Comparison of ENCODE assay signal across 30 cellular contexts in the genomic region with DNA sequence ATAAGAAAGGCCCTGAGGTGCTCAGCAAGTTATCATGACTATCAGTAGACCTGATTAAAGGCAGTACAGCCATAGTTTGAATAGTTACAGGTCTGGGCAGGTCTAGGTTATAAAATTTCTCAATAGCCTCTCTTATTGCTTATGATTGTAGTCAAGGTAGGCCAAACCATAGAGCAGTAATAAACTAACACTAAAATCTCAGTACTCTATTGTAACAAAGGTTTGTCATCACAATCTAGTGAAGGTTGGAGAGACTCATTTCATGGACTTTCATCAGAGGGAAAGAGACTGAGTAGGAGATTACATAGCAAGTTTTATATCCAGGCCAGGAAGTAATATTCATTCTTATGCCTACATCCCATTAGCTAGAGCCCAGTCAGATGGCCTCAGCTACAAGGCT.
"Had no signal": no experiment of that assay in that cellular context is flagged by ENCODE, and none has a peak within 500 bp of the region (broad histone marks: within the 10 kb centered on the region; RNA-seq: fewer than 3 reads in every experiment).

No MANE protein-coding gene starts in this region.

- H3K4me3 ChIP-seq: breast epithelium, SJSA1 had no signal

- ATAC-seq: activated CD8-positive, alpha-beta memory T cell treated with anti-CD3 and anti-CD28 coated beads, Interleukin-2, amount 10 ng/mL, durations not matched to agents 7 days and 5 days; PC-3; SK-N-SH treated with all-trans-retinoic acid at 6 μM for 48 hours had no signal

- H3K27ac Mint-ChIP-seq: activated CD8-positive, alpha-beta memory T cell treated with anti-CD3 and anti-CD28 coated beads, Interleukin-2, amount 10 ng/mL, durations not matched to agents 7 days and 5 days; activated T-cell treated with anti-CD3 and anti-CD28 coated beads, Interleukin-2, amount 50 U/mL, for 24 hours; T-helper 2 cell treated with Interferon-gamma antibody and Interleukin-4, amounts not matched to agents 5 μg/mL and 100 μg/mL, for 36 hours had no signal

- H3K4me3 Mint-ChIP-seq: activated CD8-positive, alpha-beta memory T cell treated with anti-CD3 and anti-CD28 coated beads, Interleukin-2, amount 10 ng/mL, durations not matched to agents 7 days and 5 days; activated naive CD4-positive, alpha-beta T cell treated with anti-CD3 and anti-CD28 coated beads, Interleukin-2, amount 50 U/mL, for 24 hours; activated T-cell treated with anti-CD3 and anti-CD28 coated beads, Interleukin-2, amount 50 U/mL, for 24 hours; activated T-helper 1 cell treated with anti-CD3 and anti-CD28 coated beads, Interleukin-12 subunit alpha, Interleukin-12 subunit beta, Interleukin-2, Interleukin-4 antibody, amounts not matched to agents 30 ng/mL and 10 ng/mL and 1 ng/mL, durations not matched to agents 14 hours and 24 hours and 36 hours; T-helper 2 cell treated with Interferon-gamma antibody and Interleukin-4, amounts not matched to agents 5 μg/mL and 100 μg/mL, for 36 hours had no signal

- FAIRE-seq: RCC 7860 had no signal

- H3K27ac ChIP-seq: breast epithelium, SJSA1 had no signal

- H3K9me3 Mint-ChIP-seq: activated naive CD4-positive, alpha-beta T cell treated with anti-CD3 and anti-CD28 coated beads, Interleukin-2, amount 50 U/mL, for 24 hours; activated T-cell treated with anti-CD3 and anti-CD28 coated beads, Interleukin-2, amount 50 U/mL, for 24 hours; activated T-helper 1 cell treated with anti-CD3 and anti-CD28 coated beads, Interleukin-12 subunit alpha, Interleukin-12 subunit beta, Interleukin-2, Interleukin-4 antibody, amounts not matched to agents 30 ng/mL and 10 ng/mL and 1 ng/mL, durations not matched to agents 14 hours and 24 hours and 36 hours; T-helper 2 cell treated with Interferon-gamma antibody and Interleukin-4, amounts not matched to agents 5 μg/mL and 100 μg/mL, for 36 hours had no signal

- H3K36me3 ChIP-seq: breast epithelium, SJSA1 had no signal

- H3K9me3 ChIP-seq: breast epithelium, SJSA1 had no signal

- H3K36me3 Mint-ChIP-seq: activated CD8-positive, alpha-beta memory T cell treated with anti-CD3 and anti-CD28 coated beads, Interleukin-2, amount 10 ng/mL, durations not matched to agents 7 days and 5 days; activated naive CD4-positive, alpha-beta T cell treated with anti-CD3 and anti-CD28 coated beads, Interleukin-2, amount 50 U/mL, for 24 hours had no signal

- DNase-seq: activated CD4-positive, alpha-beta T cell treated with anti-CD3 and anti-CD28 coated beads for 48 hours; activated CD4-positive, alpha-beta T cell treated with anti-CD3 and anti-CD28 coated beads, Interleukin-2, amount 50 U/mL, for 48 hours; activated CD8-positive, alpha-beta memory T cell treated with anti-CD3 and anti-CD28 coated beads, Interleukin-2, amount 10 ng/mL, durations not matched to agents 7 days and 5 days; activated effector memory CD4-positive, alpha-beta T cell treated with Interleukin-2 at 50 U/mL for 16 hours; activated naive CD4-positive, alpha-beta T cell; activated T-cell treated with anti-CD3 and anti-CD28 coated beads, Interleukin-2, amount 50 U/mL, for 24 hours; aorta; central memory CD4-positive, alpha-beta T cell; IMR-90; Kasumi-1; KBM-7; NCI-H1092; NCI-H1436; NCI-H1694 treated with DMSO at 0.1 percent for 48 hours; NCI-H2029 treated with DMSO at 0.1 percent for 48 hours; NCI-H2171; NCI-H2227 treated with DMSO at 0.1 percent for 48 hours; NCI-H446 treated with DMSO at 0.1 percent for 48 hours; NCI-H524 treated with DMSO at 0.1 percent for 48 hours; NK-92 treated with Interleukin-12 subunit alpha and Interleukin-12 subunit beta, amount 100 ng/mL, for 24 hours; PC-3; SHP77; SW 1271 had no signal

- H3K4me1 Mint-ChIP-seq: activated CD8-positive, alpha-beta memory T cell treated with anti-CD3 and anti-CD28 coated beads, Interleukin-2, amount 10 ng/mL, durations not matched to agents 7 days and 5 days had no signal

- H3K27me3 ChIP-seq: SJSA1 had no signal

- H3K4me1 ChIP-seq: breast epithelium, SJSA1 had no signal

- H3K27me3 Mint-ChIP-seq: activated naive CD4-positive, alpha-beta T cell treated with anti-CD3 and anti-CD28 coated beads, Interleukin-2, amount 50 U/mL, for 24 hours had no signal
